Comparison of ENCODE assay signal across 9 cellular contexts in genomic region chr7:22549667-22550513, GRCh38. TPM values are rescaled to one million over a fixed set of nuclear protein-coding genes. Genes with fewer than 3 reads are reported as not detected.
DNase-seq lines count a peak whose midpoint lies in the region; ATAC-seq and TF ChIP-seq lines count a peak whose summit lies in the region.
"Had no signal": no experiment of that assay in that cellular context is flagged by ENCODE, and none has a peak within 500 bp of the region (broad histone marks: within the 10 kb centered on the region; RNA-seq: fewer than 3 reads in every experiment).

No MANE protein-coding gene starts in this region.

- no peak overlapping the region for H3K27ac ChIP-seq in 22Rv1
- no peak overlapping the region for H3K27ac ChIP-seq in ascending aorta
- H3K27ac ChIP-seq in vagina, result no peak overlapping the region
- no peak overlapping the region for H3K27ac ChIP-seq in transverse colon
- H3K27ac ChIP-seq: epithelial cell of prostate had no signal

- H3K9me3 ChIP-seq in ascending aorta, result no peaks in the 10 kb centered on the region
- no peaks in the 10 kb centered on the region for H3K9me3 ChIP-seq in vagina
- no peaks in the 10 kb centered on the region for H3K9me3 ChIP-seq in transverse colon

- DNase-seq in GM12864 (ENCODE audit: low read depth) (no peak), NCI-H2227 (lab: John Stamatoyannopoulos, UW; ENCODE audit: unreplicated experiment) (peak; percentile 72), ascending aorta (ENCODE audit: low spot score in 2 of 2) (no peak), left lobe of liver (ENCODE audit: low spot score) (no peak), vagina (ENCODE audit: extremely low spot score in 2 of 2) (no peak), OCI-M1 (lab: John Stamatoyannopoulos, UW) (no peak), transverse colon (no peak)

- peak; percentile 62 for ATAC-seq in left lobe of liver

- TF ChIP-seq CTCF in 22Rv1 (IDR thresholded peaks at IDR 0.05) (peak; percentile 92), GM12864 (IDR thresholded peaks at IDR 0.05; ENCODE audit: low read depth, low read length, missing control alignments) (peak; percentile 62), ascending aorta (IDR thresholded peaks at IDR 0.05) (peak in 2 of 3 experiments; percentile 70 to 80), vagina (IDR thresholded peaks at IDR 0.05) (peak in 2 of 3 experiments; percentile 32 to 58), transverse colon (IDR thresholded peaks at IDR 0.05) (peak in 2 of 5 experiments; percentile 48 to 53)

- WGBS in transverse colon (ENCODE audit: low coverage in 1 of 2), 2 donors, result 15 to 19% methylated on average over 23 to 48 of the region's 48 CpGs

- H3K36me3 ChIP-seq in ascending aorta, result no peaks in the 10 kb centered on the region
- H3K36me3 ChIP-seq in vagina, result no peaks in the 10 kb centered on the region
- H3K36me3 ChIP-seq in transverse colon, result no peaks in the 10 kb centered on the region

- intact Hi-C loops in ascending aorta (cut with DNase I), result no loop called here
- intact Hi-C loops in vagina (cut with DNase I), result no loop called here
- intact Hi-C loops in transverse colon (cut with DNase I; ENCODE audit: low total_unique reads), result no loop called here

- H3K4me3 ChIP-seq in GM12864 (ENCODE audit: low read depth, low read length), result no peak overlapping the region
- peak overlapping the region; percentile 34 to 60 for H3K4me3 ChIP-seq in ascending aorta
- H3K4me3 ChIP-seq in vagina, result peak overlapping the region; percentile 7 to 21
- H3K4me3 ChIP-seq in transverse colon, result peak overlapping the region in 2 of 4 donors; percentile 15 to 16

- no peak for TF ChIP-seq POLR2A in vagina (IDR thresholded peaks at IDR 0.05)
- no peak for TF ChIP-seq POLR2A in transverse colon (IDR thresholded peaks at IDR 0.05)

- H3K27me3 ChIP-seq in ascending aorta, result no peaks in the 10 kb centered on the region
- no peaks in the 10 kb centered on the region for H3K27me3 ChIP-seq in vagina
- peaks cover 74% of the 10 kb centered on the region for H3K27me3 ChIP-seq in transverse colon

- TF ChIP-seq EP300 in transverse colon (IDR thresholded peaks at IDR 0.05; ENCODE audit: low read depth), result no peak

- in situ Hi-C loops in transverse colon (cut with MboI; ENCODE audit: low pct_ligation_motif_present in 1 of 4, low pct_unique_long_range_greater_than_20kb in 1 of 4, low sequenced_read_pairs in 3 of 4), result loop anchor here in 2 of 4 donors (10.0 to 25.0 kb wide), 2 partner anchors 505 to 512 kb away; no protein-coding TSS in a partner anchor

- H3K4me1 ChIP-seq in ascending aorta, result peaks cover 5 to 10% of the 10 kb centered on the region in 2 donors
- peaks cover 13% of the 10 kb centered on the region for H3K4me1 ChIP-seq in vagina
- H3K4me1 ChIP-seq in transverse colon, result peaks cover 0 to 13% (median 4%) of the 10 kb centered on the region in 4 donors

RNA-seq across cellular contexts. Expression of gene STEAP1B, which starts 49.9 kb away (rescaled TPM):
- not detected for total RNA-seq in ascending aorta
- not detected for total RNA-seq in left lobe of liver
- 8.8 TPM for total RNA-seq in vagina
- 1 to 10 TPM in 1 of 4 donors, under 1 TPM in 1, not detected in 2; 0.64 to 3.7 TPM for total RNA-seq in transverse colon
